ENCODE assay signal across 9 cellular contexts in genomic region chr17:40536731-40537171, GRCh38. TPM values are rescaled to one million over a fixed set of nuclear protein-coding genes. Genes with fewer than 3 reads are reported as not detected.
DNase-seq lines count a peak whose midpoint lies in the region; TF ChIP-seq lines count a peak whose summit lies in the region.
"Had no signal": no experiment of that assay in that cellular context is flagged by ENCODE, and none has a peak within 500 bp of the region (broad histone marks: within the 10 kb centered on the region; RNA-seq: fewer than 3 reads in every experiment).

No MANE protein-coding gene starts in this region.

- H3K27me3 ChIP-seq in mammary epithelial cell (ENCODE audit: insufficient read depth, low read length), result no peaks in the 10 kb centered on the region
- no peaks in the 10 kb centered on the region for H3K27me3 ChIP-seq in muscle layer of colon (ENCODE audit: control insufficient read depth in 1 of 2, insufficient read depth in 2 of 2, low read length in 2 of 2)
- H3K27me3 ChIP-seq in tibial nerve, result no peaks in the 10 kb centered on the region
- H3K27me3 ChIP-seq in mesendoderm (ENCODE audit: insufficient read depth, low read length, poor library complexity), result no peaks in the 10 kb centered on the region

- H4K5ac ChIP-seq in mesendoderm (ENCODE audit: low read length), result no peak overlapping the region

- H3K27ac ChIP-seq in mammary epithelial cell (ENCODE audit: insufficient read depth, low read depth, low read length) (peak overlapping the region; percentile 53), muscle layer of colon (ENCODE audit: low read depth, low read length) (peak overlapping the region; percentile 22), tibial nerve (peak overlapping the region; percentile 34 to 97 (median 68)), mesendoderm (ENCODE audit: low read depth, low read length) (no peak overlapping the region)

- H3K36me3 ChIP-seq in mammary epithelial cell (ENCODE audit: insufficient read depth, low read length) (no peaks in the 10 kb centered on the region), muscle layer of colon (ENCODE audit: insufficient read depth, low read length) (no peaks in the 10 kb centered on the region), tibial nerve (no peaks in the 10 kb centered on the region), mesendoderm (ENCODE audit: control insufficient read depth, insufficient read depth, low read length) (no peaks in the 10 kb centered on the region)

- no TSS peak for BruUV-seq in mammary epithelial cell (replicated peaks; lab: Mats Ljungman, UMichigan)

- peak overlapping the region; percentile 23 for H2AFZ ChIP-seq in mammary epithelial cell (ENCODE audit: low read depth, low read length)

- H3K23ac ChIP-seq in mesendoderm (ENCODE audit: low read length), result no peak overlapping the region

- H3K79me1 ChIP-seq in mesendoderm (ENCODE audit: low read length), result no peaks in the 10 kb centered on the region

- H3K4me2 ChIP-seq in mammary epithelial cell (ENCODE audit: insufficient read depth, low read depth, low read length) (peak overlapping the region; percentile 32), mesendoderm (ENCODE audit: low read length) (no peak overlapping the region)

- no peaks in the 10 kb centered on the region for H4K20me1 ChIP-seq in mammary epithelial cell (ENCODE audit: insufficient read depth, low read length)

- no peak overlapping the region for H3K4me3 ChIP-seq in mammary epithelial cell (replicated peaks in 1 of 3; ENCODE audit: insufficient read depth in 1 of 3, low read depth in 2 of 3, low read length in 3 of 3)
- H3K4me3 ChIP-seq in muscle layer of colon (ENCODE audit: low read depth in 1 of 2, low read length in 2 of 2), result no peak overlapping the region
- H3K4me3 ChIP-seq in tibial nerve, result no peak overlapping the region
- no peak overlapping the region for H3K4me3 ChIP-seq in mesendoderm (ENCODE audit: low read length)

- H2BK15ac ChIP-seq in mesendoderm (replicated peaks; ENCODE audit: low read depth), result no peak overlapping the region

- H2BK120ac ChIP-seq in mesendoderm (ENCODE audit: low read depth, low read length), result no peak overlapping the region

- DNase-seq in activated effector memory CD4-positive, alpha-beta T cell treated with anti-CD3 and anti-CD28 coated beads, Interleukin-2, amount 50 U/mL, for 16 hours, result peak; percentile 61
- no peak for DNase-seq in activated effector memory CD4-positive, alpha-beta T cell treated with Interleukin-2 at 50 U/mL for 16 hours
- DNase-seq in mammary epithelial cell (no peak), tibial nerve (ENCODE audit: low spot score in 2 of 2) (peak in 1 of 2 donors; percentile 54), germinal center (ENCODE audit: low spot score) (no peak), NCI-H82 (lab: John Stamatoyannopoulos, UW) (no peak), mesendoderm (no peak)

- no peaks in the 10 kb centered on the region for H3K9me3 ChIP-seq in mammary epithelial cell (replicated peaks; ENCODE audit: insufficient read depth, low read length)
- no peaks in the 10 kb centered on the region for H3K9me3 ChIP-seq in muscle layer of colon (ENCODE audit: low read length)
- H3K9me3 ChIP-seq in tibial nerve, result no peaks in the 10 kb centered on the region

- no peak overlapping the region for H2BK5ac ChIP-seq in mesendoderm (ENCODE audit: low read length)

- TF ChIP-seq CTCF in mammary epithelial cell (conservative IDR thresholded peaks at IDR 0.05 in 1 of 2, IDR thresholded peaks at IDR 0.05 in 1 of 2; ENCODE audit: extremely low read depth in 1 of 2, insufficient read depth in 1 of 2, low read depth in 1 of 2, low read length in 2 of 2) (no peak), tibial nerve (IDR thresholded peaks at IDR 0.05) (no peak)

- dilution Hi-C loops in mammary epithelial cell (cut with HindIII; ENCODE audit: low sequenced_read_pairs), result no loop called here

- H3K4me1 ChIP-seq in mammary epithelial cell (ENCODE audit: insufficient read depth, low read length) (peaks cover 71% of the 10 kb centered on the region), muscle layer of colon (ENCODE audit: insufficient read depth, low read length) (peaks cover 73% of the 10 kb centered on the region), tibial nerve (peaks cover 2 to 95% (median 64%) of the 10 kb centered on the region in 4 donors), mesendoderm (ENCODE audit: control insufficient read depth, low read depth, low read length) (peaks cover 12% of the 10 kb centered on the region)

- TF ChIP-seq POLR2A in tibial nerve (IDR thresholded peaks at IDR 0.05), result no peak

- no peak overlapping the region for H3K9ac ChIP-seq in mammary epithelial cell (ENCODE audit: insufficient read depth, low read length)
- no peak overlapping the region for H3K9ac ChIP-seq in muscle layer of colon (ENCODE audit: low read length)
- H3K9ac ChIP-seq in mesendoderm (ENCODE audit: low read length), result no peak overlapping the region

- intact Hi-C loops in mammary epithelial cell (cut with micrococcal nuclease), result no loop called here

- H3K79me2 ChIP-seq in mammary epithelial cell (ENCODE audit: insufficient read depth, low read length) (no peaks in the 10 kb centered on the region), mesendoderm (ENCODE audit: control insufficient read depth, insufficient read depth, low read length) (no peaks in the 10 kb centered on the region)

- H3K56ac ChIP-seq in mesendoderm (ENCODE audit: low read length), result no peak overlapping the region

- CTCF ChIA-PET in mammary epithelial cell (lab: Charles Lee; ENCODE audit: low non-redundant PET), result no interaction called here

- H3K4ac ChIP-seq in mesendoderm (ENCODE audit: low read depth, low read length), result no peak overlapping the region

- no peak overlapping the region for H4K8ac ChIP-seq in mesendoderm (ENCODE audit: low read depth, low read length)

- no peak overlapping the region for H3K18ac ChIP-seq in mesendoderm (ENCODE audit: low read length)

- H2AK5ac ChIP-seq in mesendoderm (ENCODE audit: low read length), result no peak overlapping the region

- peak in 1 of 2 donors; percentile 81 for TF ChIP-seq EP300 in tibial nerve (IDR thresholded peaks at IDR 0.05)

- in situ Hi-C loops in mammary epithelial cell (cut with MboI; ENCODE audit: low sequenced_read_pairs in 2 of 2), result no loop called here

- WGBS in mammary epithelial cell (ENCODE audit: low coverage, missing lambda C conversion rate), result no CpG with 5 or more reads among the region's 4 CpGs
- 5 to 10% methylated on average over 4 of the region's 4 CpGs for WGBS in tibial nerve, 2 donors
- WGBS in mesendoderm (ENCODE audit: extremely low coverage, insufficient coverage, low lambda C conversion rate), result no CpG with 5 or more reads among the region's 4 CpGs

RNA-seq across cellular contexts. Expression of gene CCR7, which starts 28.5 kb away (rescaled TPM):
- total RNA-seq in mammary epithelial cell (under 1 TPM in 1 of 2 donors, not detected in 1; 0.17 TPM), tibial nerve (1 to 10 TPM in 1 of 4 donors, not detected in 3; 1.5 TPM)
- 0.20 TPM for polyA plus RNA-seq in mammary epithelial cell
- polyA minus RNA-seq in mammary epithelial cell, result not detected
- 3.8 TPM for polyA plus RNA-seq in mesendoderm (2013, experiment 1 of 2)
- polyA plus RNA-seq in mesendoderm (2013, experiment 2 of 2), result 3.8 TPM

RNA-seq across cellular contexts. Expression of gene TNS4, which starts 35.3 kb away (rescaled TPM):
- total RNA-seq in mammary epithelial cell (100 to 1,000 TPM; 170 to 608 TPM), tibial nerve (under 1 TPM in 1 of 4 donors, not detected in 3; 0.30 TPM)
- 120 TPM for polyA plus RNA-seq in mammary epithelial cell
- 1,186 TPM for polyA minus RNA-seq in mammary epithelial cell
- 5.7 TPM for polyA plus RNA-seq in mesendoderm (2013, experiment 1 of 2)
- polyA plus RNA-seq in mesendoderm (2013, experiment 2 of 2), result 4.9 TPM
- polyA plus RNA-seq: CD14-positive monocyte had no signal

Comparison
In these comparisons a context has a peak if more than half of its experiments do, and no peak if none do; other contexts are left out.
1. RNA of gene TNS4, which starts 35.3 kb away (total RNA-seq): 170 to 608 TPM in mammary epithelial cell; 0.30 TPM in tibial nerve; every median in the first group is over 100 times any median in the second.